Comparison of ENCODE assay signal across 8 cellular contexts in genomic region chr2:200454839-200455801, GRCh38. TPM values are rescaled to one million over a fixed set of nuclear protein-coding genes. Genes with fewer than 3 reads are reported as not detected.
DNase-seq lines count a peak whose midpoint lies in the region; ATAC-seq and TF ChIP-seq lines count a peak whose summit lies in the region.

No MANE protein-coding gene starts in this region.

- H3K9me3 Mint-ChIP-seq in stimulated activated naive CD8-positive, alpha-beta T cell treated with anti-CD3 and anti-CD28 coated beads, Interleukin-15, amount 100 ng/mL, for 72 hours, result no peaks in the 10 kb centered on the region

- TF ChIP-seq POLR2A in lower leg skin (IDR thresholded peaks at IDR 0.05), result no peak

- no peak overlapping the region for H3K4me3 Mint-ChIP-seq in stimulated activated naive CD8-positive, alpha-beta T cell treated with anti-CD3 and anti-CD28 coated beads, Interleukin-15, amount 100 ng/mL, for 72 hours

- peak overlapping the region in 1 of 2 donors; percentile 25 for H3K27ac Mint-ChIP-seq in stimulated activated naive CD8-positive, alpha-beta T cell treated with anti-CD3 and anti-CD28 coated beads, Interleukin-15, amount 100 ng/mL, for 72 hours

- no peak overlapping the region for H3K27ac ChIP-seq in brain microvascular endothelial cell

- peaks cover 13% of the 10 kb centered on the region for H3K4me1 Mint-ChIP-seq in stimulated activated naive CD8-positive, alpha-beta T cell treated with anti-CD3 and anti-CD28 coated beads, Interleukin-15, amount 100 ng/mL, for 72 hours

- in situ Hi-C loops in brain microvascular endothelial cell (cut with HindIII; ENCODE audit: low pct_ligation_motif_present, low sequenced_read_pairs), result no loop called here

- H3K4me3 ChIP-seq in AG10803 (ENCODE audit: low read length) (no peak overlapping the region), brain microvascular endothelial cell (ENCODE audit: low read depth, low read length) (no peak overlapping the region), lower leg skin (ENCODE audit: low read depth, poor library complexity, severe bottlenecking) (no peak overlapping the region)

- no peak for TF ChIP-seq CTCF in AG10803 (conservative IDR thresholded peaks at IDR 0.05; ENCODE audit: low read length)
- TF ChIP-seq CTCF in brain microvascular endothelial cell (IDR thresholded peaks at IDR 0.05; ENCODE audit: low read depth, low read length, missing control alignments), result no peak
- no peak for TF ChIP-seq CTCF in lower leg skin (IDR thresholded peaks at IDR 0.05)

- 83 to 89% methylated on average over 4 of the region's 4 CpGs for WGBS in lower leg skin, 2 donors

- peak; percentile 89 for ATAC-seq in GM19351 (IDR thresholded peaks at IDR 0.05; ENCODE audit: unreplicated experiment)
- peak; percentile 84 for ATAC-seq in HG03159 (IDR thresholded peaks at IDR 0.05; ENCODE audit: unreplicated experiment)
- peak; percentile 94 for ATAC-seq in stimulated activated naive CD8-positive, alpha-beta T cell treated with anti-CD3 and anti-CD28 coated beads, Interleukin-15, amount 100 ng/mL, for 72 hours

- no peaks in the 10 kb centered on the region for H3K27me3 ChIP-seq in brain microvascular endothelial cell (replicated peaks)

- H3K36me3 ChIP-seq in brain microvascular endothelial cell (replicated peaks), result peaks cover 5% of the 10 kb centered on the region

- intact Hi-C loops in lower leg skin (cut with DNase I; ENCODE audit: low total_unique reads), result no loop called here

- DNase-seq in AG10803 (ENCODE audit: low read depth), result peak; percentile 55
- peak; percentile 39 for DNase-seq in brain microvascular endothelial cell
- no peak for DNase-seq in stimulated activated naive CD8-positive, alpha-beta T cell treated with anti-CD3 and anti-CD28 coated beads, Interleukin-15, amount 100 ng/mL, for 72 hours
- DNase-seq in OCI-M2 (lab: John Stamatoyannopoulos, UW; ENCODE audit: unreplicated experiment), result no peak
- no peak for DNase-seq in lower leg skin (ENCODE audit: low spot score in 2 of 2)
- DNase-seq in SHP77 (lab: John Stamatoyannopoulos, UW), result no peak

- no peaks in the 10 kb centered on the region for H3K27me3 Mint-ChIP-seq in stimulated activated naive CD8-positive, alpha-beta T cell treated with anti-CD3 and anti-CD28 coated beads, Interleukin-15, amount 100 ng/mL, for 72 hours

RNA-seq across cellular contexts. Expression of gene KCTD18, which starts 54.7 kb away (rescaled TPM):
- total RNA-seq in lower leg skin, result 10 to 100 TPM; 16.9 to 26.2 (median 21.9) TPM

Comparison
In these comparisons a context has a peak if more than half of its experiments do, and no peak if none do; other contexts are left out.
1. DNase-seq: peak in AG10803 (single experiment) and brain microvascular endothelial cell (single experiment); none in stimulated activated naive CD8-positive, alpha-beta T cell treated with anti-CD3 and anti-CD28 coated beads, Interleukin-15, amount 100 ng/mL, for 72 hours (0 of 2), OCI-M2 (single experiment), lower leg skin (0 of 2) and SHP77 (0 of 2).
2. Peak in every context shown above with its lines, with median percentiles within 50 percentile points of each other: ATAC-seq.